ENCODE assay signal across 1 cellular context in genomic region chr12:113186666-113187325, GRCh38.
TF ChIP-seq lines count a peak whose summit lies in the region.

No MANE protein-coding gene starts in this region.

TF ChIP-seq in HepG2, 621 proteins besides CTCF, POLR2A, EP300 and RAD21 (continued from another document and continues in another):
- TF ChIP-seq AFF4 (CRISPR knock-in tag; IDR thresholded peaks at IDR 0.05) (no peak), ZNF431 (CRISPR knock-in tag; IDR thresholded peaks at IDR 0.05; ENCODE audit: borderline replicate concordance, low read depth) (no peak), NBN (conservative IDR thresholded peaks at IDR 0.05) (no peak), RELA (CRISPR knock-in tag; IDR thresholded peaks at IDR 0.05) (no peak), ZNF619 (CRISPR knock-in tag; IDR thresholded peaks at IDR 0.05) (0 out of 2 replicates have a peak, but pooled peaks have one; percentile 29), GFI1 (CRISPR knock-in tag; IDR thresholded peaks at IDR 0.05; ENCODE audit: borderline replicate concordance) (no peak), KMT2A (CRISPR knock-in tag; IDR thresholded peaks at IDR 0.05) (no peak), ZNF136 (CRISPR knock-in tag; IDR thresholded peaks at IDR 0.05; ENCODE audit: low read depth) (no peak), ZNF234 (CRISPR knock-in tag; conservative IDR thresholded peaks at IDR 0.05) (no peak), ZNF782 (CRISPR knock-in tag; IDR thresholded peaks at IDR 0.05; ENCODE audit: borderline replicate concordance) (0 out of 2 replicates have a peak, but pooled peaks have one; percentile 23), ZNF430 (CRISPR knock-in tag; IDR thresholded peaks at IDR 0.05) (no peak), ZNF256 (CRISPR knock-in tag; conservative IDR thresholded peaks at IDR 0.05) (no peak), GZF1 (CRISPR knock-in tag; IDR thresholded peaks at IDR 0.05) (no peak; the same call in 1 of the 2 replicates), LBX2 (CRISPR knock-in tag; IDR thresholded peaks at IDR 0.05; ENCODE audit: borderline replicate concordance) (no peak), CENPX (CRISPR knock-in tag; IDR thresholded peaks at IDR 0.05) (no peak), SRSF1 (optimal IDR thresholded peaks at IDR 0.05; ENCODE audit: low read depth, low read length) (no peak), LCORL (IDR thresholded peaks at IDR 0.05) (no peak), LCORL (CRISPR knock-in tag; IDR thresholded peaks at IDR 0.05) (peak; percentile 37; the same call in 1 of the 2 replicates), MIER2 (CRISPR knock-in tag; IDR thresholded peaks at IDR 0.05) (no peak), POLR2AphosphoS2 (IDR thresholded peaks at IDR 0.05; ENCODE audit: low read depth, low read length) (no peak), NCOA2 (CRISPR knock-in tag; IDR thresholded peaks at IDR 0.05) (0 out of 2 replicates have a peak, but pooled peaks have one; percentile 9), NR2F2 (IDR thresholded peaks at IDR 0.05; ENCODE audit: borderline replicate concordance, low read depth) (0 out of 2 replicates have a peak, but pooled peaks have one; percentile 27), KLF15 (CRISPR knock-in tag; IDR thresholded peaks at IDR 0.05; ENCODE audit: borderline replicate concordance) (no peak), NR1H2 (CRISPR knock-in tag; IDR thresholded peaks at IDR 0.05; ENCODE audit: borderline replicate concordance, low read depth) (no peak), KAT8 (CRISPR knock-in tag; IDR thresholded peaks at IDR 0.05) (no peak), BORCS8-MEF2B (CRISPR knock-in tag; IDR thresholded peaks at IDR 0.05) (no peak), SKIL (CRISPR knock-in tag; IDR thresholded peaks at IDR 0.05; ENCODE audit: borderline replicate concordance) (no peak), ZNF121 (CRISPR knock-in tag; IDR thresholded peaks at IDR 0.05) (no peak), AGO2 (optimal IDR thresholded peaks at IDR 0.05; ENCODE audit: low read depth, low read length) (peak; percentile 24)
- TF ChIP-seq, protein P1, sequence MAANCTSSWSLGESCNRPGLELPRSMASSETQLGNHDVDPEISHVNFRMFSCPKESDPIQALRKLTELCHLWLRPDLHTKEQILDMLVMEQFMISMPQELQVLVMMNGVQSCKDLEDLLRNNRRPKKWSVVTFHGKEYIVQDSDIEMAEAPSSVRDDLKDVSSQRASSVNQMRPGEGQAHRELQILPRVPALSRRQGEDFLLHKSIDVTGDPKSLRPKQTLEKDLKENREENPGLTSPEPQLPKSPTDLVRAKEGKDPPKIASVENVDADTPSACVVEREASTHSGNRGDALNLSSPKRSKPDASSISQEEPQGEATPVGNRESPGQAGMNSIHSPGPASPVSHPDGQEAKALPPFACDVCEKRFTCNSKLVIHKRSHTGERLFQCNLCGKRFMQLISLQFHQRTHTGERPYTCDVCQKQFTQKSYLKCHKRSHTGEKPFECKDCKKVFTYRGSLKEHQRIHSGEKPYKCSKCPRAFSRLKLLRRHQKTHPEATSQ (CRISPR knock-in tag; IDR thresholded peaks at IDR 0.05; ENCODE audit: borderline replicate concordance), result no peak
- TF ChIP-seq, protein P2, sequence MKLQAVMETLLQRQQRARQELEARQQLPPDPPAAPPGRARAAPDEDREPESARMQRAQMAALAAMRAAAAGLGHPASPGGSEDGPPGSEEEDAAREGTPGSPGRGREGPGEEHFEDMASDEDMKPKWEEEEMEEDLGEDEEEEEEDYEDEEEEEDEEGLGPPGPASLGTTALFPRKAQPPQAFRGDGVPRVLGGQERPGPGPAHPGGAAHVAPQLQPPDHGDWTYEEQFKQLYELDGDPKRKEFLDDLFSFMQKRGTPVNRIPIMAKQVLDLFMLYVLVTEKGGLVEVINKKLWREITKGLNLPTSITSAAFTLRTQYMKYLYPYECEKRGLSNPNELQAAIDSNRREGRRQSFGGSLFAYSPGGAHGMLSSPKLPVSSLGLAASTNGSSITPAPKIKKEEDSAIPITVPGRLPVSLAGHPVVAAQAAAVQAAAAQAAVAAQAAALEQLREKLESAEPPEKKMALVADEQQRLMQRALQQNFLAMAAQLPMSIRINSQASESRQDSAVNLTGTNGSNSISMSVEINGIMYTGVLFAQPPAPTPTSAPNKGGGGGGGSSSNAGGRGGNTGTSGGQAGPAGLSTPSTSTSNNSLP (IDR thresholded peaks at IDR 0.05; ENCODE audit: low read depth, low read length), result no peak
- TF ChIP-seq, protein P3, sequence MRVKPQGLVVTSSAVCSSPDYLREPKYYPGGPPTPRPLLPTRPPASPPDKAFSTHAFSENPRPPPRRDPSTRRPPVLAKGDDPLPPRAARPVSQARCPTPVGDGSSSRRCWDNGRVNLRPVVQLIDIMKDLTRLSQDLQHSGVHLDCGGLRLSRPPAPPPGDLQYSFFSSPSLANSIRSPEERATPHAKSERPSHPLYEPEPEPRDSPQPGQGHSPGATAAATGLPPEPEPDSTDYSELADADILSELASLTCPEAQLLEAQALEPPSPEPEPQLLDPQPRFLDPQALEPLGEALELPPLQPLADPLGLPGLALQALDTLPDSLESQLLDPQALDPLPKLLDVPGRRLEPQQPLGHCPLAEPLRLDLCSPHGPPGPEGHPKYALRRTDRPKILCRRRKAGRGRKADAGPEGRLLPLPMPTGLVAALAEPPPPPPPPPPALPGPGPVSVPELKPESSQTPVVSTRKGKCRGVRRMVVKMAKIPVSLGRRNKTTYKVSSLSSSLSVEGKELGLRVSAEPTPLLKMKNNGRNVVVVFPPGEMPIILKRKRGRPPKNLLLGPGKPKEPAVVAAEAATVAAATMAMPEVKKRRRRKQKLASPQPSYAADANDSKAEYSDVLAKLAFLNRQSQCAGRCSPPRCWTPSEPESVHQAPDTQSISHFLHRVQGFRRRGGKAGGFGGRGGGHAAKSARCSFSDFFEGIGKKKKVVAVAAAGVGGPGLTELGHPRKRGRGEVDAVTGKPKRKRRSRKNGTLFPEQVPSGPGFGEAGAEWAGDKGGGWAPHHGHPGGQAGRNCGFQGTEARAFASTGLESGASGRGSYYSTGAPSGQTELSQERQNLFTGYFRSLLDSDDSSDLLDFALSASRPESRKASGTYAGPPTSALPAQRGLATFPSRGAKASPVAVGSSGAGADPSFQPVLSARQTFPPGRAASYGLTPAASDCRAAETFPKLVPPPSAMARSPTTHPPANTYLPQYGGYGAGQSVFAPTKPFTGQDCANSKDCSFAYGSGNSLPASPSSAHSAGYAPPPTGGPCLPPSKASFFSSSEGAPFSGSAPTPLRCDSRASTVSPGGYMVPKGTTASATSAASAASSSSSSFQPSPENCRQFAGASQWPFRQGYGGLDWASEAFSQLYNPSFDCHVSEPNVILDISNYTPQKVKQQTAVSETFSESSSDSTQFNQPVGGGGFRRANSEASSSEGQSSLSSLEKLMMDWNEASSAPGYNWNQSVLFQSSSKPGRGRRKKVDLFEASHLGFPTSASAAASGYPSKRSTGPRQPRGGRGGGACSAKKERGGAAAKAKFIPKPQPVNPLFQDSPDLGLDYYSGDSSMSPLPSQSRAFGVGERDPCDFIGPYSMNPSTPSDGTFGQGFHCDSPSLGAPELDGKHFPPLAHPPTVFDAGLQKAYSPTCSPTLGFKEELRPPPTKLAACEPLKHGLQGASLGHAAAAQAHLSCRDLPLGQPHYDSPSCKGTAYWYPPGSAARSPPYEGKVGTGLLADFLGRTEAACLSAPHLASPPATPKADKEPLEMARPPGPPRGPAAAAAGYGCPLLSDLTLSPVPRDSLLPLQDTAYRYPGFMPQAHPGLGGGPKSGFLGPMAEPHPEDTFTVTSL (CRISPR knock-in tag; IDR thresholded peaks at IDR 0.05; ENCODE audit: borderline replicate concordance), result no peak
- TF ChIP-seq, protein P4, sequence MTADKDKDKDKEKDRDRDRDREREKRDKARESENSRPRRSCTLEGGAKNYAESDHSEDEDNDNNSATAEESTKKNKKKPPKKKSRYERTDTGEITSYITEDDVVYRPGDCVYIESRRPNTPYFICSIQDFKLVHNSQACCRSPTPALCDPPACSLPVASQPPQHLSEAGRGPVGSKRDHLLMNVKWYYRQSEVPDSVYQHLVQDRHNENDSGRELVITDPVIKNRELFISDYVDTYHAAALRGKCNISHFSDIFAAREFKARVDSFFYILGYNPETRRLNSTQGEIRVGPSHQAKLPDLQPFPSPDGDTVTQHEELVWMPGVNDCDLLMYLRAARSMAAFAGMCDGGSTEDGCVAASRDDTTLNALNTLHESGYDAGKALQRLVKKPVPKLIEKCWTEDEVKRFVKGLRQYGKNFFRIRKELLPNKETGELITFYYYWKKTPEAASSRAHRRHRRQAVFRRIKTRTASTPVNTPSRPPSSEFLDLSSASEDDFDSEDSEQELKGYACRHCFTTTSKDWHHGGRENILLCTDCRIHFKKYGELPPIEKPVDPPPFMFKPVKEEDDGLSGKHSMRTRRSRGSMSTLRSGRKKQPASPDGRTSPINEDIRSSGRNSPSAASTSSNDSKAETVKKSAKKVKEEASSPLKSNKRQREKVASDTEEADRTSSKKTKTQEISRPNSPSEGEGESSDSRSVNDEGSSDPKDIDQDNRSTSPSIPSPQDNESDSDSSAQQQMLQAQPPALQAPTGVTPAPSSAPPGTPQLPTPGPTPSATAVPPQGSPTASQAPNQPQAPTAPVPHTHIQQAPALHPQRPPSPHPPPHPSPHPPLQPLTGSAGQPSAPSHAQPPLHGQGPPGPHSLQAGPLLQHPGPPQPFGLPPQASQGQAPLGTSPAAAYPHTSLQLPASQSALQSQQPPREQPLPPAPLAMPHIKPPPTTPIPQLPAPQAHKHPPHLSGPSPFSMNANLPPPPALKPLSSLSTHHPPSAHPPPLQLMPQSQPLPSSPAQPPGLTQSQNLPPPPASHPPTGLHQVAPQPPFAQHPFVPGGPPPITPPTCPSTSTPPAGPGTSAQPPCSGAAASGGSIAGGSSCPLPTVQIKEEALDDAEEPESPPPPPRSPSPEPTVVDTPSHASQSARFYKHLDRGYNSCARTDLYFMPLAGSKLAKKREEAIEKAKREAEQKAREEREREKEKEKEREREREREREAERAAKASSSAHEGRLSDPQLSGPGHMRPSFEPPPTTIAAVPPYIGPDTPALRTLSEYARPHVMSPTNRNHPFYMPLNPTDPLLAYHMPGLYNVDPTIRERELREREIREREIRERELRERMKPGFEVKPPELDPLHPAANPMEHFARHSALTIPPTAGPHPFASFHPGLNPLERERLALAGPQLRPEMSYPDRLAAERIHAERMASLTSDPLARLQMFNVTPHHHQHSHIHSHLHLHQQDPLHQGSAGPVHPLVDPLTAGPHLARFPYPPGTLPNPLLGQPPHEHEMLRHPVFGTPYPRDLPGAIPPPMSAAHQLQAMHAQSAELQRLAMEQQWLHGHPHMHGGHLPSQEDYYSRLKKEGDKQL (CRISPR knock-in tag; IDR thresholded peaks at IDR 0.05; ENCODE audit: low read depth), result no peak
